In genomic region chr17:19546289-19547065, GRCh38 we compare ENCODE assay signal across 12 cellular contexts. TPM values are rescaled to one million over a fixed set of nuclear protein-coding genes. Genes with fewer than 3 reads are reported as not detected.
DNase-seq lines count a peak whose midpoint lies in the region; FAIRE-seq and TF ChIP-seq lines count a peak whose summit lies in the region.
"Had no signal": no experiment of that assay in that cellular context is flagged by ENCODE, and none has a peak within 500 bp of the region (broad histone marks: within the 10 kb centered on the region; RNA-seq: fewer than 3 reads in every experiment).

No MANE protein-coding gene starts in this region.

- H3K36me3 ChIP-seq in left ventricle myocardium inferior: no peaks in the 10 kb centered on the region
- H3K36me3 ChIP-seq in small intestine (ENCODE audit: control insufficient read depth in 2 of 2, insufficient read depth in 2 of 2, low read length in 2 of 2): no peaks in the 10 kb centered on the region
- H3K36me3 ChIP-seq: SJSA1 had no signal

- peak; percentile 48 for TF ChIP-seq CTCF in left ventricle myocardium inferior (IDR thresholded peaks at IDR 0.05; ENCODE audit: borderline replicate concordance)

- FAIRE-seq in small intestine (lab: Jason Lieb, UNC): no peak

- H3K27ac ChIP-seq in left ventricle myocardium inferior (replicated peaks) (peak overlapping the region; percentile 60), small intestine (ENCODE audit: low read depth in 1 of 2, low read length in 1 of 2) (no peak overlapping the region)
- H3K27ac ChIP-seq: SJSA1 had no signal

- intact Hi-C loops in left ventricle myocardium inferior (cut with micrococcal nuclease): no loop called here

- H3K4me3 ChIP-seq in left ventricle myocardium inferior (no peak overlapping the region), small intestine (ENCODE audit: low read depth in 1 of 2, low read length in 2 of 2) (no peak overlapping the region)
- H3K4me3 ChIP-seq: SJSA1 had no signal

- WGBS in small intestine, 3 donors: 28 to 49% (median 35%) methylated on average over 6 of the region's 6 CpGs

- H3K27me3 ChIP-seq in left ventricle myocardium inferior (ENCODE audit: low read depth): no peaks in the 10 kb centered on the region
- no peaks in the 10 kb centered on the region for H3K27me3 ChIP-seq in small intestine (ENCODE audit: control insufficient read depth in 2 of 2, insufficient read depth in 2 of 2, low read length in 2 of 2)
- H3K27me3 ChIP-seq: SJSA1 had no signal

- H3K4me1 ChIP-seq in left ventricle myocardium inferior (peaks cover 11% of the 10 kb centered on the region), small intestine (ENCODE audit: control insufficient read depth in 2 of 2, insufficient read depth in 1 of 2, low read depth in 1 of 2, low read length in 1 of 2) (no peaks in the 10 kb centered on the region)
- H3K4me1 ChIP-seq: SJSA1 had no signal

- DNase-seq in HT-29 (ENCODE audit: low spot score) (peak; percentile 31), SK-MEL-5 (ENCODE audit: low read depth, low spot score) (peak; percentile 49), left ventricle myocardium inferior (peak; percentile 44), small intestine (peak; percentile 34), GM19240 (ENCODE audit: insufficient read length, low spot score) (no peak), putamen (ENCODE audit: low spot score) (no peak), NCI-H345 treated with DMSO at 0.1 percent for 48 hours (lab: John Stamatoyannopoulos, UW; ENCODE audit: unreplicated experiment) (no peak)
- DNase-seq in activated T-cell treated with anti-CD3 and anti-CD28 coated beads, Interleukin-2, amount 50 U/mL, for 48 hours: no peak
- DNase-seq: activated effector memory CD4-positive, alpha-beta T cell treated with Interleukin-2 at 50 U/mL for 16 hours; erythroblast had no signal

- in situ Hi-C loops in SK-MEL-5 (cut with HindIII; ENCODE audit: low pct_unique_long_range_greater_than_20kb, low sequenced_read_pairs): no loop called here

- H3K9me3 ChIP-seq in left ventricle myocardium inferior (replicated peaks) (no peaks in the 10 kb centered on the region), small intestine (ENCODE audit: control insufficient read depth, low read depth) (no peaks in the 10 kb centered on the region)
- H3K9me3 ChIP-seq: SJSA1 had no signal

RNA-seq across cellular contexts. Expression of gene SLC47A1, which starts 12.8 kb away (rescaled TPM):
- not detected in 2 replicates for total RNA-seq in HT-29 (2014; rRNA removed; shearing (Covaris generic))
- 17.0 and 17.3 TPM in 2 replicates for total RNA-seq in SK-MEL-5 (2014; rRNA removed; shearing (Covaris generic))
- 16.2 and 26.8 TPM in 2 replicates for polyA plus RNA-seq in SK-MEL-5 (2015; cell fraction: cytosol; rRNA removed)
- 22.8 and 38.9 TPM in 2 replicates for polyA plus RNA-seq in SK-MEL-5 (2015; cell fraction: nucleus; rRNA removed)
- 12.9 TPM for total RNA-seq in left ventricle myocardium inferior
- under 1 TPM in 1 of 3 donors, not detected in 2; 0.43 TPM for polyA plus RNA-seq in small intestine
- total RNA-seq: SJSA1 had no signal
- polyA plus RNA-seq: neural cell had no signal

Comparison
In these comparisons a context has a peak if more than half of its experiments do, and no peak if none do; other contexts are left out.
1. DNase-seq: peak in HT-29 (single experiment), SK-MEL-5 (single experiment), left ventricle myocardium inferior (single experiment) and small intestine (single experiment); none in activated T-cell treated with anti-CD3 and anti-CD28 coated beads, Interleukin-2, amount 50 U/mL, for 48 hours (0 of 2), GM19240 (single experiment), putamen (single experiment) and NCI-H345 treated with DMSO at 0.1 percent for 48 hours (single experiment).
2. RNA of gene SLC47A1, which starts 12.8 kb away (total RNA-seq): 17.0 to 17.3 TPM in SK-MEL-5 and 12.9 TPM in left ventricle myocardium inferior (single experiment); not detected in HT-29; every median in the first group is over 10 times any median in the second.